In the genomic region with DNA sequence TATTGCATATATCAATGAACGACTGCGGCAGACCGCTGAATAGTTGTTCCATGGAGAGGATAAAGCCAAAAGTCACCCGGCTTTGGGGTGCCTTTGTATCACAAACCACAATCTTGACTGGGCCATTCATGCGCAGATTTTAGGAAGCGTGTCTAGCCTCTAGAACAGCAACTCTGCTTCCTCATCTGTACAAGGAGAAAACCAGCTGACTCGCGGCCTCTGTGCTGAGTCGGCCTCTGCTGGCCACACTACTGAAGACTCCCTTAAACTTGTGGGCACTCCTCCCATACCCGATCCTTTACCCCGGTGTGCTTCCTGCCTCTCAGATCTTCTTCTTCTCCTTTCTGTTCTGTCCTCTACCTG, we compare ENCODE assay signal across 8 cellular contexts. TPM values are rescaled to one million over a fixed set of nuclear protein-coding genes. Genes with fewer than 3 reads are reported as not detected.
DNase-seq lines count a peak whose midpoint lies in the region; ATAC-seq and TF ChIP-seq lines count a peak whose summit lies in the region.

No MANE protein-coding gene starts in this region.

- intact Hi-C loops in colonic mucosa (cut with DNase I): loop anchor here (2.0 kb wide), 1 partner anchor 35 kb away; no protein-coding TSS in a partner anchor
- intact Hi-C loops in right lobe of liver (cut with DNase I): no loop called here

- H3K4me1 ChIP-seq in colonic mucosa (peaks cover 8% of the 10 kb centered on the region), right lobe of liver (no peaks in the 10 kb centered on the region)

- H3K36me3 ChIP-seq in colonic mucosa (no peaks in the 10 kb centered on the region), right lobe of liver (no peaks in the 10 kb centered on the region)

- ATAC-seq in HG03039 (IDR thresholded peaks at IDR 0.05; ENCODE audit: unreplicated experiment) (peak; percentile 49), right lobe of liver (peak; percentile 71 to 85 (median 84))

- TF ChIP-seq CTCF in colonic mucosa (IDR thresholded peaks at IDR 0.05) (no peak), right lobe of liver (IDR thresholded peaks at IDR 0.05) (peak in 2 of 4 donors; percentile 6 to 15)

- peak; percentile 46 for DNase-seq in activated gamma-delta T cell treated with Interleukin-2 at 50 U/mL for 16 hours
- no peak for DNase-seq in activated gamma-delta T cell (lab: John Stamatoyannopoulos, UW)
- DNase-seq in T-helper 1 cell: peak; percentile 23 to 79 (median 51)
- DNase-seq in colonic mucosa: peak; percentile 73
- peak; percentile 50 to 74 (median 52) for DNase-seq in right lobe of liver
- DNase-seq in stimulated activated naive CD4-positive, alpha-beta T cell treated with Interleukin-2 at 50 U/mL for 16 hours (lab: John Stamatoyannopoulos, UW): peak; percentile 34
- no peak for DNase-seq in NCI-H510A (lab: John Stamatoyannopoulos, UW)

- H3K9ac ChIP-seq in colonic mucosa (ENCODE audit: low read depth in 2 of 2, low read length in 2 of 2): peak overlapping the region; percentile 69 to 72

- H3K27ac ChIP-seq in colonic mucosa: peak overlapping the region; percentile 57
- H3K27ac ChIP-seq in right lobe of liver: no peak overlapping the region

- WGBS in right lobe of liver (ENCODE audit: insufficient coverage, low coverage, low lambda C conversion rate, missing lambda C conversion rate): 38% methylated on average over 10 of the region's 11 CpGs

- TF ChIP-seq POLR2A in right lobe of liver (IDR thresholded peaks at IDR 0.05): no peak

- H3K27me3 ChIP-seq in colonic mucosa (no peaks in the 10 kb centered on the region), right lobe of liver (no peaks in the 10 kb centered on the region)

- H3K9me3 ChIP-seq in colonic mucosa (no peaks in the 10 kb centered on the region), right lobe of liver (no peaks in the 10 kb centered on the region)

- peak overlapping the region; percentile 36 for H3K4me3 ChIP-seq in colonic mucosa
- H3K4me3 ChIP-seq in right lobe of liver: peak overlapping the region in 2 of 3 donors; percentile 17 to 45

RNA-seq across cellular contexts. Expression of a gene that starts 0.9 kb away (rescaled TPM):
- total RNA-seq in colonic mucosa (under 1 TPM; 0.52 to 0.56 TPM), right lobe of liver (under 1 TPM in 4 of 6 experiments, not detected in 2; 0.04 to 0.18 (median 0.15) TPM)

RNA-seq across cellular contexts. Expression of a gene that starts 10.4 kb away (rescaled TPM):
- total RNA-seq in colonic mucosa (10 to 100 TPM; 46.8 to 70.0 TPM), right lobe of liver (10 to 100 TPM in 1 of 6 experiments, 1 to 10 TPM in 5; 6.5 to 10.2 (median 7.7) TPM)

RNA-seq across cellular contexts. Expression of a gene that starts 49.3 kb away (rescaled TPM):
- total RNA-seq in colonic mucosa (100 to 1,000 TPM; 155 to 166 TPM), right lobe of liver (1 to 10 TPM in 3 of 6 experiments, under 1 TPM in 3; 0.25 to 1.5 (median 0.97) TPM)

Comparison
In these comparisons a context has a peak if more than half of its experiments do, and no peak if none do; other contexts are left out.
1. DNase-seq: peak in activated gamma-delta T cell treated with Interleukin-2 at 50 U/mL for 16 hours (single experiment), T-helper 1 cell (5 of 5), colonic mucosa (single experiment), right lobe of liver (3 of 3) and stimulated activated naive CD4-positive, alpha-beta T cell treated with Interleukin-2 at 50 U/mL for 16 hours (single experiment); none in activated gamma-delta T cell (single experiment) and NCI-H510A (single experiment).
2. RNA of a gene that starts 10.4 kb away (total RNA-seq): 46.8 to 70.0 TPM in colonic mucosa; 6.5 to 10.2 TPM in right lobe of liver; every median in the first group is over 4 times any median in the second.
3. RNA of a gene that starts 49.3 kb away (total RNA-seq): 155 to 166 TPM in colonic mucosa; 0.25 to 1.5 TPM in right lobe of liver; every median in the first group is over 10 times any median in the second.